1 cellular context compared by ENCODE assay signal in the genomic region with DNA sequence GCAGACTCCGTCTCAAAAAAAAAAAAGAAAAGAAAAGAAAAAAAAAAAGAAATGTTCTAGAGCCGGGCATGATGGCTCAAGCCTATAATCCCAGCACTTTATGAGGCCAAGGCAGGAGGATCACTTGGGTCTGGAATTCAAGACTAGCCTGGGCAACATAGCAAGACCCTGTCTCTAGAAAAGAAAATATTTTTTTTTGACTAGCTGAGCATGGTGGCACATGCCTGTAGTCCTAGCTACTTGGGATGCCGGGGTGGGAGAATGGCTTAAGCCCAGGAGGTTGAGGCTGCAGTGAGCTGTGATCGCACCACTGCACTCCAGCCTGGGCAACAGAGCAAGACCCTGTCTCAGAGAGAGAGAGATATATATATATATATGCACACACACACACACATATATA. TPM values are rescaled to one million over a fixed set of nuclear protein-coding genes. Genes with fewer than 3 reads are reported as not detected.
"Had no signal": no experiment of that assay in that cellular context is flagged by ENCODE, and none has a peak within 500 bp of the region (broad histone marks: within the 10 kb centered on the region; RNA-seq: fewer than 3 reads in every experiment).

No MANE protein-coding gene starts in this region.

RNA-seq across cellular contexts. Expression of a gene that starts 35.9 kb away (rescaled TPM):
- total RNA-seq: GM23248 had no signal
- polyA plus RNA-seq: GM23248 had no signal
